ENCODE assay signal across 8 cellular contexts in the genomic region with DNA sequence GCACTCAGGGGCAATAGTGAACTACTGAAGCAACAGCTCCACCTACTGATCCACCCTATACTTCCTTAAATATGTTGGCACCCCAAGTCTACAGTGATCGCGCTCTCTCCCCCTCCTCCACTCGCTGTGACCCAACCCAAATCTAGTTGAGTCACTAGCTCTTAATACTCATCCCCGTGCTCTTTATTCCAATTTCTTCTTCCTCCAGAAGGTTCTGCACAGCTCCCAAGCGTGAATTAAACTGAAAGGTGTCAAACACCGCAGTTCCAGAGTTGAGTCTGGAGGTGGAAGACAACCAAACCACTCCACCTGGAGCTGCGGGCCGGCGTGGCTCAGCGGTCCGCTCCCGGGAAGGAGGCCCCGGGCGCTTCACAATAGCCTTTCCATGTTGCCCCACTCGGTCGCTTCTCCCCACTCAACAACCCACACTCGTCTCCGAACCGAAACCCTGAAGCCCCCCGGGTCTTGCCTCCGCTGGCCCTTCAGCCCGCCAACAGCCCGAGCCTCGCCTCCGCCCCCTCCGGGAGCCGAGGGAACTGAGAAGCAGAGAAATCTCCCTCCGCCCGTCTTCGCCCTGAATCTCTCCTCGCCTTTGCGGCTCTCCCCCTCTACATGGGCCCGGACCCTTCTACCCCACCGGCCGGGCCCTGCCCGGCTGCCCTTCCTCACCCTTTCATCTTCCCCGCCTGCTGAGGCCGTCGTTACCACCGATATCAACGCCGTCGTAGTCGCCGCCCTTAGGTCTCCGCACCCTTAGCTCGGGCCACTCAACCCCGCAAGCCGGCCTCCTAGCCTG. TPM values are rescaled to one million over a fixed set of nuclear protein-coding genes. Genes with fewer than 3 reads are reported as not detected.
DNase-seq lines count a peak whose midpoint lies in the region; ATAC-seq and TF ChIP-seq lines count a peak whose summit lies in the region.

No MANE protein-coding gene starts in this region.

- peak overlapping the region; percentile 100 for H3K27ac ChIP-seq in CD4-positive, alpha-beta T cell (ENCODE audit: low read depth, low read length)
- peak overlapping the region; percentile 100 for H3K27ac ChIP-seq in effector memory CD4-positive, alpha-beta T cell (ENCODE audit: insufficient read depth, low read length, poor library complexity, severe bottlenecking)

- peak overlapping the region; percentile 84 for H3K4me3 ChIP-seq in effector memory CD4-positive, alpha-beta T cell (ENCODE audit: insufficient read depth, low read depth, low read length, poor library complexity, severe bottlenecking)

- no peaks in the 10 kb centered on the region for H3K9me3 ChIP-seq in CD4-positive, alpha-beta T cell (ENCODE audit: control insufficient read depth, low read length)
- no peaks in the 10 kb centered on the region for H3K9me3 ChIP-seq in effector memory CD4-positive, alpha-beta T cell (ENCODE audit: control insufficient read depth, low read length)

- H3K4me3 Mint-ChIP-seq in CD4-positive, alpha-beta T cell, result peak overlapping the region; percentile 94
- peak overlapping the region; percentile 96 for H3K4me3 Mint-ChIP-seq in memory B cell

- CTCF ChIA-PET in CD4-positive, alpha-beta T cell (lab: Charles Lee), result interaction anchor here (0.7 to 3.5 kb wide), 29 partner anchors 10 to 468 kb away, joined by 3 to 82 read pairs (median 4); partner anchors contain the start of genes GRAMD1C, SPICE1 and USF3

- no peaks in the 10 kb centered on the region for H3K36me3 ChIP-seq in effector memory CD4-positive, alpha-beta T cell (ENCODE audit: control insufficient read depth, insufficient read depth, low read length)

- TF ChIP-seq CTCF in CD4-positive, alpha-beta T cell (IDR thresholded peaks at IDR 0.05), result peak; percentile 70

- no peaks in the 10 kb centered on the region for H3K27me3 ChIP-seq in CD4-positive, alpha-beta T cell (ENCODE audit: control insufficient read depth, insufficient read depth, low read length)
- no peaks in the 10 kb centered on the region for H3K27me3 ChIP-seq in effector memory CD4-positive, alpha-beta T cell (replicated peaks; ENCODE audit: control insufficient read depth, insufficient read depth, low read length, poor library complexity, severe bottlenecking)

- DNase-seq in CD4-positive, alpha-beta T cell, result peak; percentile 61 to 82 (median 68)
- DNase-seq in HT-29 (ENCODE audit: low spot score) (peak; percentile 97), NK-92 (lab: John Stamatoyannopoulos, UW; ENCODE audit: unreplicated experiment) (peak; percentile 19), memory B cell (ENCODE audit: low spot score in 2 of 2) (peak; percentile 75)
- DNase-seq in activated CD8-positive, alpha-beta memory T cell treated with anti-CD3 and anti-CD28 coated beads for 24 hours, result peak; percentile 81
- DNase-seq in effector memory CD4-positive, alpha-beta T cell, result peak; percentile 63 to 72 (median 67)
- DNase-seq in stimulated activated CD8-positive, alpha-beta memory T cell treated with anti-CD3 and anti-CD28 coated beads, Interleukin-15, amount 100 ng/mL, for 1 hour (ENCODE audit: low read depth), result peak; percentile 56

- H3K9me3 Mint-ChIP-seq in CD4-positive, alpha-beta T cell, result no peaks in the 10 kb centered on the region
- H3K9me3 Mint-ChIP-seq in memory B cell, result no peaks in the 10 kb centered on the region

- H3K4me1 ChIP-seq in effector memory CD4-positive, alpha-beta T cell (ENCODE audit: control insufficient read depth, insufficient read depth, low read length, poor library complexity, severe bottlenecking), result peaks cover 23% of the 10 kb centered on the region

- no peaks in the 10 kb centered on the region for H3K27me3 Mint-ChIP-seq in CD4-positive, alpha-beta T cell
- no peaks in the 10 kb centered on the region for H3K27me3 Mint-ChIP-seq in memory B cell

- H3K4me1 Mint-ChIP-seq in CD4-positive, alpha-beta T cell (ENCODE audit: low read depth), result peaks cover 85% of the 10 kb centered on the region
- peaks cover 52% of the 10 kb centered on the region for H3K4me1 Mint-ChIP-seq in memory B cell

- intact Hi-C loops in CD4-positive, alpha-beta T cell (cut with DNase I, micrococcal nuclease), result loop anchor here (1.0 to 10.0 kb wide), 10 partner anchors 9 to 1402 kb away; partner anchors contain the start of genes SPICE1 (in 2 of the 2), USF3 (in 2 of the 2), ATG3 (in 1 of the 2) and CCDC191 (in 1 of the 2)

- H3K27ac Mint-ChIP-seq in CD4-positive, alpha-beta T cell, result peak overlapping the region; percentile 100
- H3K27ac Mint-ChIP-seq in memory B cell, result peak overlapping the region; percentile 100

- POLR2A ChIA-PET in CD4-positive, alpha-beta T cell (lab: Charles Lee), result interaction anchor here (0.6 to 4.2 kb wide), 21 partner anchors 10 to 1402 kb away, joined by 3 to 116 read pairs (median 4); partner anchors contain the start of genes GRAMD1C, SPICE1, USF3 and ZBTB20

- peak; percentile 71 for ATAC-seq in CD4-positive, alpha-beta T cell (ENCODE audit: poor library complexity)
- ATAC-seq in GM21360 (IDR thresholded peaks at IDR 0.05; ENCODE audit: unreplicated experiment) (peak; percentile 41), memory B cell (ENCODE audit: low read depth) (peak; percentile 63)

- peaks cover 33% of the 10 kb centered on the region for H3K36me3 Mint-ChIP-seq in CD4-positive, alpha-beta T cell (ENCODE audit: low read depth)
- H3K36me3 Mint-ChIP-seq in memory B cell, result peaks cover 2% of the 10 kb centered on the region

RNA-seq across cellular contexts. Expression of gene NAA50, which starts 0.6 kb away (rescaled TPM):
- 10 to 100 TPM; 46.6 to 48.0 TPM for total RNA-seq in CD4-positive, alpha-beta T cell
- 743 and 760 TPM in 2 replicates for total RNA-seq in HT-29 (2014; rRNA removed; shearing (Covaris generic))

RNA-seq across cellular contexts. Expression of gene ATP6V1A, which starts 1.4 kb away (rescaled TPM):
- total RNA-seq in CD4-positive, alpha-beta T cell, result 1 to 10 TPM; 8.7 to 9.4 TPM
- total RNA-seq in HT-29 (2014; rRNA removed; shearing (Covaris generic)), result 43.0 and 43.7 TPM in 2 replicates

RNA-seq across cellular contexts. Expression of gene USF3, which starts 49.0 kb away (rescaled TPM):
- 10 to 100 TPM; 31.4 to 32.6 TPM for total RNA-seq in CD4-positive, alpha-beta T cell
- 8.1 and 10.1 TPM in 2 replicates for total RNA-seq in HT-29 (2014; rRNA removed; shearing (Covaris generic))

Comparison
In these comparisons a context has a peak if more than half of its experiments do, and no peak if none do; other contexts are left out.
1. Peak in every context shown above with its lines: DNase-seq, ATAC-seq, H3K4me3 ChIP-seq and H3K27ac ChIP-seq.
2. DNase-seq: peak in every context shown above with its lines; median percentile 97 in HT-29; 81 in activated CD8-positive, alpha-beta memory T cell treated with anti-CD3 and anti-CD28 coated beads for 24 hours; 75 in memory B cell; 68 in CD4-positive, alpha-beta T cell; 67 in effector memory CD4-positive, alpha-beta T cell; 56 in stimulated activated CD8-positive, alpha-beta memory T cell treated with anti-CD3 and anti-CD28 coated beads, Interleukin-15, amount 100 ng/mL, for 1 hour; 19 in NK-92.
3. RNA of gene NAA50, which starts 0.6 kb away (total RNA-seq): 743 to 760 TPM in HT-29; 46.6 to 48.0 TPM in CD4-positive, alpha-beta T cell; every median in the first group is over 10 times any median in the second.